17 cellular contexts compared by ENCODE assay signal in the genomic region with DNA sequence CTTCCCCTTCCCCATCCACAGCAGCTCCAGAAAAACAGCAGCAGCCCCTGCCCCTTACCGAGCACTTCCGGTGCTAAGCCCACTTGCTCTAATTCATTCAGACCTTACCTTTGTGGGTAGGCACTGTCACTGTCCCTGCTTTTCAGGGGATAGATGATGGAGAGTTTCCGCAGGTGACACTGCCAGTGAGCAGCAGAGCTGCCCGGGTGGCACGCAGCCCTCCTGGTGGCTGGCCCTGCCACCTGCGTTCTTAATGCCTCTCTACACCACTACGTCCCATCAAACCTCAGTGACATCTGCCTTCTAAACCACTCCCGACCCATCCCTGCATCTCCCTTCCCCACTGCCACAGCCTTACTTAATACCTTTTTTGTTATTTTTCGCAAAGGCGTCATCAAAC.
"Had no signal": no experiment of that assay in that cellular context is flagged by ENCODE, and none has a peak within 500 bp of the region (broad histone marks: within the 10 kb centered on the region; RNA-seq: fewer than 3 reads in every experiment).

No MANE protein-coding gene starts in this region.

- H3K4me3 Mint-ChIP-seq: activated CD4-positive, alpha-beta memory T cell treated with anti-CD3 and anti-CD28 coated beads, Interleukin-2, amount 10 ng/mL, durations not matched to agents 7 days and 5 days; neural crest cell had no signal

- ATAC-seq: gastrocnemius medialis, heart right ventricle, left lobe of liver, pancreas had no signal

- H3K27ac ChIP-seq: epithelial cell of prostate, gastrocnemius medialis, heart right ventricle, pancreas, SJSA1, tibial artery had no signal

- DNase-seq: activated CD4-positive, alpha-beta memory T cell treated with anti-CD3 and anti-CD28 coated beads, Interleukin-2, amount 10 ng/mL, durations not matched to agents 7 days and 5 days; activated gamma-delta T cell; caudate nucleus; cortex of kidney; effector memory CD4-positive, alpha-beta T cell; gastrocnemius medialis; heart right ventricle; islet precursor cell; mammary epithelial cell; pancreas; stimulated activated CD4-positive, alpha-beta T cell treated with anti-CD3 and anti-CD28 coated beads, Interleukin-4, amount 100 ng/mL, for 1 hour; stimulated activated CD8-positive, alpha-beta memory T cell treated with anti-CD3 and anti-CD28 coated beads, Interleukin-4, amount 100 ng/mL, for 48 hours; tibial artery had no signal

- H3K27me3 Mint-ChIP-seq: activated CD4-positive, alpha-beta memory T cell treated with anti-CD3 and anti-CD28 coated beads, Interleukin-2, amount 10 ng/mL, durations not matched to agents 7 days and 5 days had no signal

- H3K4me3 ChIP-seq: gastrocnemius medialis, heart right ventricle, pancreas, SJSA1, tibial artery had no signal

- H3K9me3 ChIP-seq: gastrocnemius medialis, heart right ventricle, pancreas, tibial artery had no signal

- H3K36me3 ChIP-seq: gastrocnemius medialis, pancreas, SJSA1 had no signal

- H3K27me3 ChIP-seq: gastrocnemius medialis, heart right ventricle, pancreas, SJSA1, tibial artery had no signal
